8 cellular contexts compared by ENCODE assay signal in the genomic region with DNA sequence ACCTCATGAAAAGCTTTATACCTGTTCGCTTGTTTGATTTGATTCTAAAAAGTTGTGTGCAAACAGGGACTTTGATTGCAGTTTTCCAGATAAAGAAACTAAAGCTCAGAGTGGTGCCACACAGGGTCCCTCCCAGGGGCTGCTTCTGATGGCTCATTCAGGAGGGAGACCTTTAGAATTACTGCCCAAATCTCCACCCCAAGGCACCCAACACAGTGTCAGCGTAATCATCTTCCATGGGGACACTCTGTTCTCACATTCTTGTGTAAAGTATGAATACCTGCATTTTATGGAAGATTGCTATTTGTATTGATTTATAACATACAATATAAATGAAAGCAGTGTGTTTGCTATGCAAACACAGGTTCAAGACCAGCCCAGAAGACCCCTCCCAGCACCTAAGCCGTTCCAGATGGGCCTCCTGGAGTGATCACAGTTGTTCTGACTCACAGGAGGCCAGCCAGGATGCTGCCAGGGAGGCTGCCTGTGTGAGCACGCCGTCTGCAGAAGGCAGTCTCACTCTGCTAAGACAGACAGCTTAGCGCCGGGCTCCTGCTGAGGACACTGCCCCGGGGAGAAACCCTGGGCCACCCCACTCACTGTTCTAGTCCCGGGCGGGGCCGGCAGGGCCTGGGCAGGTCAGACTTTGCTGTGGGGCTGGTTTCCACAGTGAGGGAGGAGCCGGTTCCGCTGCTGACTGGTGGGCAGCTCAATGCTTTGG.
DNase-seq lines count a peak whose midpoint lies in the region; ATAC-seq and TF ChIP-seq lines count a peak whose summit lies in the region.

No MANE protein-coding gene starts in this region.

- H3K27me3 ChIP-seq in psoas muscle (ENCODE audit: insufficient read depth in 3 of 3, low read length in 2 of 3): no peaks in the 10 kb centered on the region

- no peaks in the 10 kb centered on the region for H3K36me3 ChIP-seq in psoas muscle (ENCODE audit: insufficient read depth in 1 of 2, low read depth in 1 of 2)

- DNase-seq in EH (ENCODE audit: low read depth) (peak; percentile 92), RWPE1 (ENCODE audit: low spot score) (peak; percentile 93), fibroblast of villous mesenchyme (ENCODE audit: low read depth) (peak; percentile 86), psoas muscle (peak; percentile 64 to 85), occipital lobe (lab: John Stamatoyannopoulos, UW) (no peak)
- DNase-seq in activated naive CD4-positive, alpha-beta T cell (lab: John Stamatoyannopoulos, UW): no peak

- H3K4me1 ChIP-seq in psoas muscle: peaks cover 23% of the 10 kb centered on the region

- no peaks in the 10 kb centered on the region for H3K9me3 ChIP-seq in psoas muscle

- H3K4me3 ChIP-seq in fibroblast of villous mesenchyme (ENCODE audit: low read depth, low read length) (no peak overlapping the region), psoas muscle (no peak overlapping the region)

- H3K27ac ChIP-seq in RWPE1 (peak overlapping the region; percentile 99), psoas muscle (peak overlapping the region; percentile 31)

- CTCF ChIA-PET in RWPE1 (lab: Yijun Ruan, JAX): interaction anchor here (0.6 to 1.4 kb wide), 6 partner anchors 17 to 1445 kb away, joined by 3 to 5 read pairs (median 4); no protein-coding TSS in a partner anchor

- WGBS in psoas muscle, 3 donors: 17 to 23% (median 21%) methylated on average over 13 of the region's 13 CpGs

- intact Hi-C loops in psoas muscle (cut with DNase I): loop anchor here in 1 of 2 donors (5.0 kb wide), 1 partner anchor 44 kb away; no protein-coding TSS in a partner anchor

- POLR2A ChIA-PET in RWPE1 (lab: Yijun Ruan, JAX; ENCODE audit: low non-redundant PET): interaction anchor here (1.2 kb wide), 1 partner anchor 186 kb away, joined by 3 read pairs; the partner anchor contains the start of gene FAM43A

- no peak for TF ChIP-seq CTCF in RWPE1 (conservative IDR thresholded peaks at IDR 0.05; ENCODE audit: low read depth)
- TF ChIP-seq CTCF in fibroblast of villous mesenchyme (IDR thresholded peaks at IDR 0.05; ENCODE audit: insufficient read depth, low read depth, low read length): no peak
- no peak for TF ChIP-seq CTCF in psoas muscle (IDR thresholded peaks at IDR 0.05)

- ATAC-seq in HG03095 (IDR thresholded peaks at IDR 0.05; ENCODE audit: unreplicated experiment) (peak; percentile 59), psoas muscle (peak; percentile 82 to 92 (median 88)), GM18517 (IDR thresholded peaks at IDR 0.05; ENCODE audit: unreplicated experiment) (no peak)

Comparison
In these comparisons a context has a peak if more than half of its experiments do, and no peak if none do; other contexts are left out.
1. DNase-seq: peak in EH (single experiment), RWPE1 (single experiment), fibroblast of villous mesenchyme (single experiment) and psoas muscle (2 of 2); none in occipital lobe (single experiment) and activated naive CD4-positive, alpha-beta T cell (0 of 4).